Comparison of ENCODE assay signal across 23 cellular contexts in the genomic region with DNA sequence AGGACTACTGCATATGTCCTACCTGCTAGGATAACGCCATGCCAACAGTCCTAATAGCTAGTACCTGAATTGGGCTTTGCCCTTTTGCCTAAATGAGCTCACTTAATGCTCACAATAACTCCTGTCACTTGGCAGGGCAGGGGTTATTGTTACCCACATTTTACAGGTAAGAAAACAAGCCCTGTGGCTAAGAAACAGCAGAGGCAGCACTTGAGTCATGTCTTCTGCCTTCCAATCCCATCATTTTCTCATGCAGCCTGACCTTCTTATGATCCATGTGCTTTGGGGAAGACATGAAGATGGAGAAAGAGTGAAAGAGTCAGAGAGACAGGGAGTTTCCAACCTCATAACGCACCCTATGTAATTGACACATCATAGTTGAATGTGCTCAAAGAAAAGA. TPM values are rescaled to one million over a fixed set of nuclear protein-coding genes. Genes with fewer than 3 reads are reported as not detected.
DNase-seq lines count a peak whose midpoint lies in the region; ATAC-seq and TF ChIP-seq lines count a peak whose summit lies in the region.
"Had no signal": no experiment of that assay in that cellular context is flagged by ENCODE, and none has a peak within 500 bp of the region (broad histone marks: within the 10 kb centered on the region; RNA-seq: fewer than 3 reads in every experiment).

No MANE protein-coding gene starts in this region.

- no peak for TF ChIP-seq EP300 in tibial nerve (IDR thresholded peaks at IDR 0.05)

- dilution Hi-C loops in mammary epithelial cell (cut with HindIII; ENCODE audit: low sequenced_read_pairs): no loop called here

- H3K9me3 ChIP-seq in breast epithelium (no peaks in the 10 kb centered on the region), mammary epithelial cell (replicated peaks; ENCODE audit: insufficient read depth, low read length) (no peaks in the 10 kb centered on the region), tibial nerve (no peaks in the 10 kb centered on the region)
- H3K9me3 ChIP-seq: A549 had no signal

- in situ Hi-C loops in mammary epithelial cell (cut with MboI; ENCODE audit: low sequenced_read_pairs in 2 of 2): no loop called here

- H3K27me3 Mint-ChIP-seq in MCF 10A (ENCODE audit: insufficient read depth, unreplicated experiment): no peaks in the 10 kb centered on the region
- peaks cover 3% of the 10 kb centered on the region for H3K27me3 Mint-ChIP-seq in activated CD8-positive, alpha-beta T cell treated with anti-CD3 and anti-CD28 coated beads for 36 hours
- peaks cover 1% of the 10 kb centered on the region for H3K27me3 Mint-ChIP-seq in activated naive CD4-positive, alpha-beta T cell treated with anti-CD3 and anti-CD28 coated beads for 36 hours (ENCODE audit: low read depth)

- peak; percentile 72 for ATAC-seq in foreskin keratinocyte
- ATAC-seq in activated CD8-positive, alpha-beta T cell treated with anti-CD3 and anti-CD28 coated beads for 36 hours: no peak
- ATAC-seq: A549, HCT116 had no signal

- no peak for TF ChIP-seq POLR2A in breast epithelium (IDR thresholded peaks at IDR 0.05)
- TF ChIP-seq POLR2A in tibial nerve (IDR thresholded peaks at IDR 0.05): no peak

- no peak overlapping the region for H3K9ac ChIP-seq in mammary epithelial cell (ENCODE audit: insufficient read depth, low read length)

- CTCF ChIA-PET in MCF 10A (lab: Yijun Ruan, JAX): interaction anchor here (0.9 to 1.1 kb wide), 3 partner anchors 18 to 67 kb away, joined by 4 to 5 read pairs (median 4); no protein-coding TSS in a partner anchor
- CTCF ChIA-PET in mammary epithelial cell (lab: Charles Lee; ENCODE audit: low non-redundant PET): no interaction called here
- CTCF ChIA-PET in activated CD8-positive, alpha-beta T cell treated with anti-CD3 and anti-CD28 coated beads for 36 hours (lab: Charles Lee): no interaction called here
- CTCF ChIA-PET in activated naive CD4-positive, alpha-beta T cell treated with anti-CD3 and anti-CD28 coated beads for 36 hours (lab: Charles Lee): interaction anchor here (0.5 to 1.0 kb wide), 2 partner anchors 24 to 850 kb away, joined by 3 to 4 read pairs; no protein-coding TSS in a partner anchor

- H3K79me2 ChIP-seq in mammary epithelial cell (ENCODE audit: insufficient read depth, low read length): no peaks in the 10 kb centered on the region

- no peak overlapping the region for H3K4me3 Mint-ChIP-seq in MCF 10A (ENCODE audit: unreplicated experiment)
- no peak overlapping the region for H3K4me3 Mint-ChIP-seq in activated CD8-positive, alpha-beta T cell treated with anti-CD3 and anti-CD28 coated beads for 36 hours
- H3K4me3 Mint-ChIP-seq in activated naive CD4-positive, alpha-beta T cell treated with anti-CD3 and anti-CD28 coated beads for 36 hours: no peak overlapping the region
- H3K4me3 Mint-ChIP-seq: CD4-positive, alpha-beta memory T cell; HFFc6 had no signal

- intact Hi-C loops in MCF 10A (cut with micrococcal nuclease) (no loop called here), breast epithelium (cut with DNase I; ENCODE audit: low total_unique reads) (loop anchor here (1.0 kb wide), 1 partner anchor 19 kb away; no protein-coding TSS in a partner anchor), mammary epithelial cell (cut with micrococcal nuclease) (loop anchor here (1.0 kb wide), 1 partner anchor 31 kb away; no protein-coding TSS in a partner anchor)
- intact Hi-C loops in activated CD8-positive, alpha-beta T cell treated with anti-CD3 and anti-CD28 coated beads for 36 hours (cut with micrococcal nuclease): no loop called here
- intact Hi-C loops in activated naive CD4-positive, alpha-beta T cell treated with anti-CD3 and anti-CD28 coated beads for 36 hours (cut with micrococcal nuclease): no loop called here

- H2AFZ ChIP-seq in mammary epithelial cell (ENCODE audit: low read depth, low read length): no peak overlapping the region

- peaks cover 25% of the 10 kb centered on the region for H3K4me1 Mint-ChIP-seq in MCF 10A (ENCODE audit: insufficient read depth, unreplicated experiment)
- no peaks in the 10 kb centered on the region for H3K4me1 Mint-ChIP-seq in activated CD8-positive, alpha-beta T cell treated with anti-CD3 and anti-CD28 coated beads for 36 hours (ENCODE audit: low read depth)
- H3K4me1 Mint-ChIP-seq in activated naive CD4-positive, alpha-beta T cell treated with anti-CD3 and anti-CD28 coated beads for 36 hours (ENCODE audit: low read depth): no peaks in the 10 kb centered on the region
- H3K4me1 Mint-ChIP-seq: CD4-positive, alpha-beta memory T cell had no signal

- H3K27ac Mint-ChIP-seq in MCF 10A (ENCODE audit: low read depth, unreplicated experiment): no peak overlapping the region
- no peak overlapping the region for H3K27ac Mint-ChIP-seq in activated CD8-positive, alpha-beta T cell treated with anti-CD3 and anti-CD28 coated beads for 36 hours
- H3K27ac Mint-ChIP-seq in activated naive CD4-positive, alpha-beta T cell treated with anti-CD3 and anti-CD28 coated beads for 36 hours: no peak overlapping the region
- H3K27ac Mint-ChIP-seq: HFFc6 had no signal

- DNase-seq in MCF 10A (ENCODE audit: unreplicated experiment): peak; percentile 37
- no peak for DNase-seq in breast epithelium (ENCODE audit: low spot score in 2 of 2)
- DNase-seq in mammary epithelial cell: peak; percentile 93
- DNase-seq in foreskin keratinocyte: peak; percentile 54 to 76
- no peak for DNase-seq in tibial nerve (ENCODE audit: low spot score in 2 of 2)
- no peak for DNase-seq in activated CD8-positive, alpha-beta T cell treated with anti-CD3 and anti-CD28 coated beads for 36 hours
- no peak for DNase-seq in DMS79 treated with DMSO at 0.1 percent for 48 hours (lab: John Stamatoyannopoulos, UW)
- no peak for DNase-seq in activated naive CD4-positive, alpha-beta T cell treated with anti-CD3 and anti-CD28 coated beads for 36 hours
- DNase-seq: AML-193; CD4-positive, alpha-beta memory T cell; DMS153; DMS79; GF-D8; GOT3; H7; HFFc6 had no signal

- H3K9me3 Mint-ChIP-seq in MCF 10A (ENCODE audit: unreplicated experiment): no peaks in the 10 kb centered on the region
- no peaks in the 10 kb centered on the region for H3K9me3 Mint-ChIP-seq in activated CD8-positive, alpha-beta T cell treated with anti-CD3 and anti-CD28 coated beads for 36 hours
- H3K9me3 Mint-ChIP-seq in activated naive CD4-positive, alpha-beta T cell treated with anti-CD3 and anti-CD28 coated beads for 36 hours: no peaks in the 10 kb centered on the region
- H3K9me3 Mint-ChIP-seq: CD4-positive, alpha-beta memory T cell; HFFc6 had no signal

- 67% methylated on average over 2 of the region's 2 CpGs for WGBS in mammary epithelial cell (ENCODE audit: low coverage, missing lambda C conversion rate)
- WGBS in tibial nerve, 2 donors: 91% methylated on average over 2 of the region's 2 CpGs

- H3K4me3 ChIP-seq in breast epithelium: no peak overlapping the region
- no peak overlapping the region for H3K4me3 ChIP-seq in mammary epithelial cell (replicated peaks in 1 of 3; ENCODE audit: insufficient read depth in 1 of 3, low read depth in 2 of 3, low read length in 3 of 3)
- no peak overlapping the region for H3K4me3 ChIP-seq in tibial nerve
- H3K4me3 ChIP-seq: A549 had no signal

- POLR2A ChIA-PET in MCF 10A (lab: Yijun Ruan, JAX): interaction anchor here (0.9 to 1.0 kb wide), 2 partner anchors 33 to 38 kb away, joined by 3 read pairs; no protein-coding TSS in a partner anchor
- POLR2A ChIA-PET in activated CD8-positive, alpha-beta T cell treated with anti-CD3 and anti-CD28 coated beads for 36 hours (lab: Charles Lee): interaction anchor here (0.9 kb wide), 1 partner anchor 31 kb away, joined by 3 read pairs; no protein-coding TSS in a partner anchor

- H3K4me1 ChIP-seq in breast epithelium (peaks cover 0 to 7% of the 10 kb centered on the region in 2 donors), mammary epithelial cell (ENCODE audit: insufficient read depth, low read length) (peaks cover 22% of the 10 kb centered on the region), foreskin keratinocyte (peaks cover 4% of the 10 kb centered on the region), tibial nerve (peaks cover 0 to 47% (median 21%) of the 10 kb centered on the region in 4 donors)

- H3K27me3 ChIP-seq in breast epithelium: no peaks in the 10 kb centered on the region
- no peaks in the 10 kb centered on the region for H3K27me3 ChIP-seq in mammary epithelial cell (ENCODE audit: insufficient read depth, low read length)
- H3K27me3 ChIP-seq in foreskin keratinocyte: peaks cover 17% of the 10 kb centered on the region
- no peaks in the 10 kb centered on the region for H3K27me3 ChIP-seq in tibial nerve

- BruUV-seq in MCF 10A (replicated peaks; lab: Mats Ljungman, UMichigan) (no TSS peak), mammary epithelial cell (replicated peaks; lab: Mats Ljungman, UMichigan) (no TSS peak)

- H3K27ac ChIP-seq in breast epithelium (no peak overlapping the region), mammary epithelial cell (ENCODE audit: insufficient read depth, low read depth, low read length) (no peak overlapping the region), foreskin keratinocyte (no peak overlapping the region), tibial nerve (peak overlapping the region; percentile 20 to 86 (median 61))
- H3K27ac ChIP-seq: 22Rv1, A549, C4-2B, HL-60 had no signal

- no peaks in the 10 kb centered on the region for H3K36me3 Mint-ChIP-seq in MCF 10A (ENCODE audit: insufficient read depth, unreplicated experiment)
- H3K36me3 Mint-ChIP-seq in activated CD8-positive, alpha-beta T cell treated with anti-CD3 and anti-CD28 coated beads for 36 hours (ENCODE audit: low read depth): no peaks in the 10 kb centered on the region
- H3K36me3 Mint-ChIP-seq in activated naive CD4-positive, alpha-beta T cell treated with anti-CD3 and anti-CD28 coated beads for 36 hours (ENCODE audit: low read depth): no peaks in the 10 kb centered on the region
- H3K36me3 Mint-ChIP-seq: CD4-positive, alpha-beta memory T cell had no signal

- TF ChIP-seq CTCF in MCF 10A (IDR thresholded peaks at IDR 0.05; ENCODE audit: unreplicated experiment) (no peak), breast epithelium (IDR thresholded peaks at IDR 0.05) (no peak), mammary epithelial cell (conservative IDR thresholded peaks at IDR 0.05 in 1 of 2, IDR thresholded peaks at IDR 0.05 in 1 of 2; ENCODE audit: extremely low read depth in 1 of 2, insufficient read depth in 1 of 2, low read depth in 1 of 2, low read length in 2 of 2) (no peak), foreskin keratinocyte (conservative IDR thresholded peaks at IDR 0.05) (no peak), tibial nerve (IDR thresholded peaks at IDR 0.05) (no peak)
- TF ChIP-seq CTCF in activated CD8-positive, alpha-beta T cell treated with anti-CD3 and anti-CD28 coated beads for 36 hours (IDR thresholded peaks at IDR 0.05): no peak

- no peak overlapping the region for H3K4me2 ChIP-seq in mammary epithelial cell (ENCODE audit: insufficient read depth, low read depth, low read length)
- H3K4me2 ChIP-seq: A549 had no signal

- H4K20me1 ChIP-seq in mammary epithelial cell (ENCODE audit: insufficient read depth, low read length): no peaks in the 10 kb centered on the region

- H3K36me3 ChIP-seq in breast epithelium: no peaks in the 10 kb centered on the region
- H3K36me3 ChIP-seq in mammary epithelial cell (ENCODE audit: insufficient read depth, low read length): no peaks in the 10 kb centered on the region
- H3K36me3 ChIP-seq in tibial nerve: no peaks in the 10 kb centered on the region

RNA-seq across cellular contexts. Expression of a gene that starts 33.6 kb away (rescaled TPM):
- total RNA-seq in MCF 10A (2022) (47.0 and 65.7 TPM in 2 replicates), breast epithelium (100 to 1,000 TPM in 1 of 3 donors, 10 to 100 TPM in 2; 78.6 to 106 (median 82.6) TPM), mammary epithelial cell (10 to 100 TPM; 28.3 to 54.8 TPM), foreskin keratinocyte (76.8 and 92.5 TPM in 2 replicates), tibial nerve (100 to 1,000 TPM; 170 to 202 (median 172) TPM)
- polyA plus RNA-seq in mammary epithelial cell (58.5 TPM), foreskin keratinocyte (22.6 and 23.2 TPM in 2 replicates)
- polyA minus RNA-seq in mammary epithelial cell: 66.3 TPM
- total RNA-seq in activated CD8-positive, alpha-beta T cell treated with anti-CD3 and anti-CD28 coated beads for 36 hours: 10 to 100 TPM; 31.9 to 36.5 TPM
- total RNA-seq in activated naive CD4-positive, alpha-beta T cell treated with anti-CD3 and anti-CD28 coated beads for 36 hours: 100 to 1,000 TPM in 1 of 2 experiments, 10 to 100 TPM in 1; 96.4 to 102 TPM

RNA-seq across cellular contexts. Expression of a gene that starts 42.9 kb away (rescaled TPM):
- not detected in 2 replicates for total RNA-seq in MCF 10A (2022)
- total RNA-seq in breast epithelium: under 1 TPM in 1 of 3 donors, not detected in 2; 0.32 TPM
- total RNA-seq in mammary epithelial cell: not detected
- polyA plus RNA-seq in mammary epithelial cell: not detected
- not detected for polyA minus RNA-seq in mammary epithelial cell
- not detected in 2 replicates for total RNA-seq in foreskin keratinocyte
- not detected in 2 replicates for polyA plus RNA-seq in foreskin keratinocyte
- 1 to 10 TPM in 2 of 4 donors, under 1 TPM in 1, not detected in 1; 0.87 to 4.2 (median 2.1) TPM for total RNA-seq in tibial nerve
- not detected for total RNA-seq in activated CD8-positive, alpha-beta T cell treated with anti-CD3 and anti-CD28 coated beads for 36 hours
- not detected for total RNA-seq in activated naive CD4-positive, alpha-beta T cell treated with anti-CD3 and anti-CD28 coated beads for 36 hours
- total RNA-seq: CD4-positive, alpha-beta memory T cell; H7; HFFc6; HT1080 had no signal
- polyA plus RNA-seq: A549; BJ; CD4-positive, alpha-beta memory T cell had no signal

Comparison
In these comparisons a context has a peak if more than half of its experiments do, and no peak if none do; other contexts are left out.
1. DNase-seq: peak in MCF 10A (single experiment), mammary epithelial cell (single experiment) and foreskin keratinocyte (2 of 2); none in breast epithelium (0 of 2), tibial nerve (0 of 2), activated CD8-positive, alpha-beta T cell treated with anti-CD3 and anti-CD28 coated beads for 36 hours (single experiment), DMS79 treated with DMSO at 0.1 percent for 48 hours (single experiment) and activated naive CD4-positive, alpha-beta T cell treated with anti-CD3 and anti-CD28 coated beads for 36 hours (single experiment).
2. CTCF ChIA-PET loops: an anchor here in MCF 10A (0.9 to 1.1 kb wide) and activated naive CD4-positive, alpha-beta T cell treated with anti-CD3 and anti-CD28 coated beads for 36 hours (0.5 to 1.0 kb wide); none called in mammary epithelial cell and activated CD8-positive, alpha-beta T cell treated with anti-CD3 and anti-CD28 coated beads for 36 hours.
3. intact Hi-C loops: an anchor here in breast epithelium (1.0 kb wide) and mammary epithelial cell (1.0 kb wide); none called in MCF 10A, activated CD8-positive, alpha-beta T cell treated with anti-CD3 and anti-CD28 coated beads for 36 hours and activated naive CD4-positive, alpha-beta T cell treated with anti-CD3 and anti-CD28 coated beads for 36 hours.
4. H3K27ac ChIP-seq: peak in tibial nerve (4 of 4); none in breast epithelium (0 of 2), mammary epithelial cell (single experiment) and foreskin keratinocyte (single experiment).